In genomic region chr14:104926619-104927431, GRCh38 we compare ENCODE assay signal across 8 cellular contexts. TPM values are rescaled to one million over a fixed set of nuclear protein-coding genes. Genes with fewer than 3 reads are reported as not detected.
DNase-seq lines count a peak whose midpoint lies in the region; ATAC-seq and TF ChIP-seq lines count a peak whose summit lies in the region.

No MANE protein-coding gene starts in this region.

- TF ChIP-seq CTCF in left ventricle myocardium inferior (IDR thresholded peaks at IDR 0.05; ENCODE audit: borderline replicate concordance) (no peak), right atrium auricular region (IDR thresholded peaks at IDR 0.05) (no peak), ovary (IDR thresholded peaks at IDR 0.05) (no peak)

- intact Hi-C loops in left ventricle myocardium inferior (cut with micrococcal nuclease) (no loop called here), ovary (cut with DNase I) (no loop called here)

- no peaks in the 10 kb centered on the region for H3K36me3 ChIP-seq in left ventricle myocardium inferior
- no peaks in the 10 kb centered on the region for H3K36me3 ChIP-seq in right atrium auricular region
- no peaks in the 10 kb centered on the region for H3K36me3 ChIP-seq in ovary

- peaks cover 9% of the 10 kb centered on the region for H3K9me3 ChIP-seq in left ventricle myocardium inferior (replicated peaks)
- H3K9me3 ChIP-seq in right atrium auricular region = peaks cover 0 to 9% of the 10 kb centered on the region in 2 donors
- no peaks in the 10 kb centered on the region for H3K9me3 ChIP-seq in ovary

- ATAC-seq in HG03064 (IDR thresholded peaks at IDR 0.05; ENCODE audit: low read depth, unreplicated experiment) = peak; percentile 76

- TF ChIP-seq POLR2A in ovary (IDR thresholded peaks at IDR 0.05) = no peak

- peak; percentile 9 for DNase-seq in left ventricle myocardium inferior
- no peak for DNase-seq in right atrium auricular region (ENCODE audit: low spot score)
- DNase-seq in T-helper 2 cell treated with Interferon-gamma antibody and Interleukin-4, amounts not matched to agents 5 μg/mL and 100 μg/mL, for 36 hours (ENCODE audit: low spot score) = peak; percentile 16
- no peak for DNase-seq in stimulated activated naive CD4-positive, alpha-beta T cell treated with Interleukin-2 at 50 U/mL for 16 hours (lab: John Stamatoyannopoulos, UW)
- no peak for DNase-seq in ovary
- DNase-seq in ureter (ENCODE audit: low spot score) = no peak
- no peak for DNase-seq in stimulated activated CD4-positive, alpha-beta T cell treated with anti-CD3 and anti-CD28 coated beads, Interleukin-1b, Interleukin-23, amount 100 ng/mL, for 48 hours

- H3K4me1 ChIP-seq in left ventricle myocardium inferior (peaks cover 2% of the 10 kb centered on the region), right atrium auricular region (peaks cover 0 to 2% of the 10 kb centered on the region in 2 donors), ovary (ENCODE audit: insufficient read depth) (peaks cover 1% of the 10 kb centered on the region)

- no peak overlapping the region for H3K4me3 Mint-ChIP-seq in T-helper 2 cell treated with Interferon-gamma antibody and Interleukin-4, amounts not matched to agents 5 μg/mL and 100 μg/mL, for 36 hours

- H3K27ac Mint-ChIP-seq in T-helper 2 cell treated with Interferon-gamma antibody and Interleukin-4, amounts not matched to agents 5 μg/mL and 100 μg/mL, for 36 hours = no peak overlapping the region

- H3K4me3 ChIP-seq in left ventricle myocardium inferior (no peak overlapping the region), right atrium auricular region (no peak overlapping the region), ovary (no peak overlapping the region)

- TF ChIP-seq EP300 in ovary (IDR thresholded peaks at IDR 0.05) = no peak

- H3K27me3 Mint-ChIP-seq in T-helper 2 cell treated with Interferon-gamma antibody and Interleukin-4, amounts not matched to agents 5 μg/mL and 100 μg/mL, for 36 hours (ENCODE audit: low read depth) = no peaks in the 10 kb centered on the region

- WGBS in ovary, 3 donors = 57 to 69% (median 68%) methylated on average over 14 to 21 of the region's 21 CpGs

- peaks cover 79% of the 10 kb centered on the region for H3K27me3 ChIP-seq in left ventricle myocardium inferior (ENCODE audit: low read depth)
- H3K27me3 ChIP-seq in right atrium auricular region = no peaks in the 10 kb centered on the region
- H3K27me3 ChIP-seq in ovary = no peaks in the 10 kb centered on the region

- H3K4me1 Mint-ChIP-seq in T-helper 2 cell treated with Interferon-gamma antibody and Interleukin-4, amounts not matched to agents 5 μg/mL and 100 μg/mL, for 36 hours (ENCODE audit: low read depth) = peaks cover 2% of the 10 kb centered on the region

- no peaks in the 10 kb centered on the region for H3K36me3 Mint-ChIP-seq in T-helper 2 cell treated with Interferon-gamma antibody and Interleukin-4, amounts not matched to agents 5 μg/mL and 100 μg/mL, for 36 hours (ENCODE audit: low read depth)

- H3K27ac ChIP-seq in left ventricle myocardium inferior (replicated peaks) (no peak overlapping the region), right atrium auricular region (no peak overlapping the region), ovary (no peak overlapping the region)

- H3K9me3 Mint-ChIP-seq in T-helper 2 cell treated with Interferon-gamma antibody and Interleukin-4, amounts not matched to agents 5 μg/mL and 100 μg/mL, for 36 hours = peaks cover 3% of the 10 kb centered on the region

RNA-seq across cellular contexts. Expression of gene PLD4, which starts 2.1 kb away (rescaled TPM):
- 0.44 TPM for total RNA-seq in left ventricle myocardium inferior
- under 1 TPM in 1 of 2 donors, not detected in 1; 0.08 TPM for total RNA-seq in right atrium auricular region
- total RNA-seq in ovary = 1 to 10 TPM in 4 of 7 donors, under 1 TPM in 2, not detected in 1; 0.32 to 3.2 (median 1.4) TPM
- under 1 TPM; 0.12 to 0.48 TPM for polyA plus RNA-seq in ovary
- total RNA-seq in ureter = 2.6 TPM

RNA-seq across cellular contexts. Expression of gene AHNAK2, which starts 51.3 kb away (rescaled TPM):
- total RNA-seq in left ventricle myocardium inferior = 2.5 TPM
- total RNA-seq in right atrium auricular region = 10 to 100 TPM in 1 of 2 donors, 1 to 10 TPM in 1; 5.7 to 11.8 TPM
- total RNA-seq in ovary = 10 to 100 TPM in 3 of 7 donors, 1 to 10 TPM in 4; 1.1 to 15.6 (median 3.9) TPM
- polyA plus RNA-seq in ovary = 10 to 100 TPM in 1 of 2 donors, under 1 TPM in 1; 0.94 to 24.6 TPM
- total RNA-seq in ureter = 34.5 TPM

RNA-seq across cellular contexts. Expression of gene CLBA1, which starts 58.8 kb away (rescaled TPM):
- total RNA-seq in left ventricle myocardium inferior (2.4 TPM), right atrium auricular region (1 to 10 TPM; 2.0 to 2.2 TPM), ovary (10 to 100 TPM in 2 of 7 donors, 1 to 10 TPM in 5; 3.5 to 15.7 (median 9.6) TPM), ureter (17.3 TPM)
- 1 to 10 TPM; 6.4 to 6.7 TPM for polyA plus RNA-seq in ovary

Comparison
In these comparisons a context has a peak if more than half of its experiments do, and no peak if none do; other contexts are left out.
1. DNase-seq: peak in left ventricle myocardium inferior (single experiment) and T-helper 2 cell treated with Interferon-gamma antibody and Interleukin-4, amounts not matched to agents 5 μg/mL and 100 μg/mL, for 36 hours (single experiment); none in right atrium auricular region (single experiment), stimulated activated naive CD4-positive, alpha-beta T cell treated with Interleukin-2 at 50 U/mL for 16 hours (single experiment), ovary (0 of 5), ureter (single experiment) and stimulated activated CD4-positive, alpha-beta T cell treated with anti-CD3 and anti-CD28 coated beads, Interleukin-1b, Interleukin-23, amount 100 ng/mL, for 48 hours (single experiment).